In genomic region chr10:61350068-61350467, GRCh38 we compare ENCODE assay signal across 26 cellular contexts.
"Had no signal": no experiment of that assay in that cellular context is flagged by ENCODE, and none has a peak within 500 bp of the region (broad histone marks: within the 10 kb centered on the region; RNA-seq: fewer than 3 reads in every experiment).

No MANE protein-coding gene starts in this region.

- H3K9me3 Mint-ChIP-seq: dendritic cell treated with granulocyte-macrophage colony-stimulating factor and Interleukin-4, amounts not matched to agents 40 ng/mL and 50 ng/mL, for 4 days; effector memory CD8-positive, alpha-beta T cell; endodermal cell had no signal

- H3K36me3 ChIP-seq: colonic mucosa, esophagus muscularis mucosa, esophagus squamous epithelium, gastrocnemius medialis, gastroesophageal sphincter, heart left ventricle, heart right ventricle had no signal

- H3K27ac ChIP-seq: colonic mucosa, coronary artery, dorsolateral prefrontal cortex, epithelial cell of prostate, esophagus muscularis mucosa, esophagus squamous epithelium, foreskin keratinocyte, gastrocnemius medialis, gastroesophageal sphincter, heart left ventricle, heart right ventricle, hepatocyte had no signal

- H3K4me3 Mint-ChIP-seq: dendritic cell treated with granulocyte-macrophage colony-stimulating factor and Interleukin-4, amounts not matched to agents 40 ng/mL and 50 ng/mL, for 4 days; effector memory CD8-positive, alpha-beta T cell; endodermal cell had no signal

- H3K4me3 ChIP-seq: colonic mucosa, coronary artery, dorsolateral prefrontal cortex, esophagus muscularis mucosa, esophagus squamous epithelium, gastrocnemius medialis, gastroesophageal sphincter, heart left ventricle, heart right ventricle, hepatocyte had no signal

- H3K9me3 ChIP-seq: colonic mucosa, esophagus muscularis mucosa, esophagus squamous epithelium, gastrocnemius medialis, gastroesophageal sphincter, heart left ventricle, heart right ventricle had no signal

- H3K27ac Mint-ChIP-seq: dendritic cell treated with granulocyte-macrophage colony-stimulating factor and Interleukin-4, amounts not matched to agents 40 ng/mL and 50 ng/mL, for 4 days; effector memory CD8-positive, alpha-beta T cell; endodermal cell had no signal

- H3K4me1 ChIP-seq: colonic mucosa, esophagus muscularis mucosa, esophagus squamous epithelium, foreskin keratinocyte, gastrocnemius medialis, gastroesophageal sphincter, heart left ventricle, heart right ventricle had no signal

- DNase-seq: colonic mucosa; cortex of kidney; dermis blood vessel endothelial cell; dorsolateral prefrontal cortex; effector CD4-positive, alpha-beta T cell; effector CD8-positive, alpha-beta T cell; effector memory CD4-positive, alpha-beta T cell; effector memory CD8-positive, alpha-beta T cell; endodermal cell; erythroblast; esophagus squamous epithelium; foreskin fibroblast; foreskin keratinocyte; foreskin melanocyte; gastrocnemius medialis; glutamatergic neuron; head of caudate nucleus; heart left ventricle; heart right ventricle had no signal

- ATAC-seq: effector memory CD8-positive, alpha-beta T cell; esophagus mucosa; foreskin keratinocyte; gastrocnemius medialis; gastroesophageal sphincter; heart left ventricle; heart right ventricle had no signal
